Comparison of ENCODE assay signal across 20 cellular contexts in genomic region chr12:79553863-79554574, GRCh38.
"Had no signal": no experiment of that assay in that cellular context is flagged by ENCODE, and none has a peak within 500 bp of the region (broad histone marks: within the 10 kb centered on the region; RNA-seq: fewer than 3 reads in every experiment).

No MANE protein-coding gene starts in this region.

- ATAC-seq: gastrocnemius medialis; left cardiac atrium; left ventricle myocardium superior; naive thymus-derived CD4-positive, alpha-beta T cell; stimulated activated effector memory CD8-positive, alpha-beta T cell treated with anti-CD3 and anti-CD28 coated beads, Interleukin-12 subunit alpha, Interleukin-12 subunit beta, amount 100 ng/mL, for 72 hours had no signal

- H3K27me3 ChIP-seq: esophagus muscularis mucosa, gastrocnemius medialis, neutrophil, right atrium auricular region, uterus had no signal

- FAIRE-seq: endometrium, keratinocyte had no signal

- DNase-seq: effector memory CD4-positive, alpha-beta T cell; gastrocnemius medialis; glutamatergic neuron; immature natural killer cell; left cardiac atrium; left ventricle myocardium superior; naive thymus-derived CD4-positive, alpha-beta T cell; nephron progenitor cell; stimulated activated CD4-positive, alpha-beta T cell treated with anti-CD3 and anti-CD28 coated beads, Interleukin-2, amount 100 ng/mL, for 48 hours; stimulated activated CD8-positive, alpha-beta memory T cell treated with anti-CD3 and anti-CD28 coated beads, Interleukin-4, amount 100 ng/mL, for 48 hours; uterus had no signal

- H3K9me3 ChIP-seq: esophagus muscularis mucosa, gastrocnemius medialis, neutrophil, right atrium auricular region, uterus had no signal

- H3K27ac ChIP-seq: epithelial cell of prostate, esophagus muscularis mucosa, gastrocnemius medialis, neutrophil, right atrium auricular region had no signal

- H3K4me2 ChIP-seq: smooth muscle cell had no signal

- H3K4me1 ChIP-seq: gastrocnemius medialis, uterus had no signal

- H3K4me3 ChIP-seq: esophagus muscularis mucosa, gastrocnemius medialis, lung, right atrium auricular region, smooth muscle cell, uterus had no signal

- H3K36me3 ChIP-seq: gastrocnemius medialis, neutrophil, uterus had no signal
